In the genomic region with DNA sequence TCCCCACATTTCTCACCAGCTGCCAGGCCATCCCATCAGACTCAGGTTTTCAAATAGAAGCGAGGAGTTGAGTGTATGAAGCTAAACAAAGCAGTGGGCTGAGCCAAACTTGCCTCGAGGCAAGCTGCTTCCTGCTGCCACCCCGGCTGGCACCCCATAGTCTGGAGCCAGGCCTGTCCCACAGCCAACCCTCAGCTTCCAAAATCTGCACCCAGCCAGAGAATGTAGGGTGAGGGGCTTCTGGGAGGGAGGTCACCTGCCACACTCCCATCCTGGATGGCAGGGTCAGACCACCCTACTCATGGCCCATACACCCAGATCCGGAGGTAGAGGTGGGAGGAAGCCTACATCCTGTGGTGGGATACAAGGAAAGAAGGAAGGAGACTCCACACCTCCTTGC, we compare ENCODE assay signal across 25 cellular contexts. TPM values are rescaled to one million over a fixed set of nuclear protein-coding genes. Genes with fewer than 3 reads are reported as not detected.
"Had no signal": no experiment of that assay in that cellular context is flagged by ENCODE, and none has a peak within 500 bp of the region (broad histone marks: within the 10 kb centered on the region; RNA-seq: fewer than 3 reads in every experiment).

No MANE protein-coding gene starts in this region.

- H3K9me3 Mint-ChIP-seq: activated CD8-positive, alpha-beta T cell treated with anti-CD3 and anti-CD28 coated beads for 36 hours; activated T-cell treated with anti-CD3 and anti-CD28 coated beads, Interleukin-2, amount 50 U/mL, for 4 hours; activated T-helper 2 cell treated with anti-CD3 and anti-CD28 coated beads, Interferon-gamma antibody, Interleukin-2, Interleukin-4, amounts not matched to agents 10 μg/mL and 5 μg/mL and 100 μg/mL, durations not matched to agents 14 hours and 24 hours and 36 hours; effector memory CD8-positive, alpha-beta T cell; natural killer cell treated with Interleukin-12 subunit alpha and Interleukin-12 subunit beta and Interleukin-15 and Interleukin-18, amount 100 ng/mL, for 72 hours; type B pancreatic cell had no signal

- DNase-seq: activated CD4-positive, alpha-beta T cell treated with anti-CD3 and anti-CD28 coated beads for 1 hour; activated CD4-positive, alpha-beta T cell treated with anti-CD3 and anti-CD28 coated beads, Interleukin-2, amount 50 U/mL, for 1 hour; activated CD8-positive, alpha-beta T cell treated with anti-CD3 and anti-CD28 coated beads for 36 hours; activated naive CD4-positive, alpha-beta T cell treated with Interleukin-2 at 50 U/mL for 16 hours; activated T-cell treated with anti-CD3 and anti-CD28 coated beads, Interleukin-2, amount 50 U/mL, for 4 hours; anterior cingulate cortex; cortex of kidney; effector memory CD8-positive, alpha-beta T cell; erythroblast; gastrocnemius medialis; glutamatergic neuron; lower lobe of right lung; mesendoderm; mucosa of descending colon; posterior cingulate gyrus; right cardiac atrium; stimulated activated CD4-positive, alpha-beta T cell treated with anti-CD3 and anti-CD28 coated beads, Interleukin-2, amount 100 ng/mL, for 48 hours; stimulated activated naive CD8-positive, alpha-beta T cell treated with anti-CD3 and anti-CD28 coated beads, Interleukin-15, Interleukin-2, amounts not matched to agents 100 U/mL and 50 U/mL, for 24 hours; T-helper 2 cell had no signal

- H3K4me3 Mint-ChIP-seq: activated CD8-positive, alpha-beta T cell treated with anti-CD3 and anti-CD28 coated beads for 36 hours; activated naive CD8-positive, alpha-beta T cell; activated T-cell treated with anti-CD3 and anti-CD28 coated beads, Interleukin-2, amount 50 U/mL, for 4 hours; effector memory CD8-positive, alpha-beta T cell; natural killer cell treated with Interleukin-12 subunit alpha and Interleukin-12 subunit beta and Interleukin-15 and Interleukin-18, amount 100 ng/mL, for 72 hours; type B pancreatic cell had no signal

- H3K27ac Mint-ChIP-seq: activated CD8-positive, alpha-beta T cell treated with anti-CD3 and anti-CD28 coated beads for 36 hours; activated naive CD8-positive, alpha-beta T cell; activated T-helper 2 cell treated with anti-CD3 and anti-CD28 coated beads, Interferon-gamma antibody, Interleukin-2, Interleukin-4, amounts not matched to agents 10 μg/mL and 5 μg/mL and 100 μg/mL, durations not matched to agents 14 hours and 24 hours and 36 hours; effector memory CD8-positive, alpha-beta T cell; type B pancreatic cell had no signal

- H3K36me3 Mint-ChIP-seq: activated naive CD8-positive, alpha-beta T cell; natural killer cell treated with Interleukin-12 subunit alpha and Interleukin-12 subunit beta and Interleukin-15 and Interleukin-18, amount 100 ng/mL, for 72 hours; type B pancreatic cell had no signal

- ATAC-seq: activated CD8-positive, alpha-beta T cell treated with anti-CD3 and anti-CD28 coated beads for 36 hours; activated T-cell treated with anti-CD3 and anti-CD28 coated beads, Interleukin-2, amount 50 U/mL, for 4 hours; body of pancreas; effector memory CD8-positive, alpha-beta T cell; gastrocnemius medialis; left lung; lower lobe of right lung; mucosa of descending colon; right cardiac atrium; stimulated activated naive CD8-positive, alpha-beta T cell treated with anti-CD3 and anti-CD28 coated beads, Interleukin-15, Interleukin-2, amounts not matched to agents 100 U/mL and 50 U/mL, for 24 hours had no signal

RNA-seq across cellular contexts. Expression of gene IGFBPL1, which starts 54.0 kb away (rescaled TPM):
- total RNA-seq: activated CD8-positive, alpha-beta T cell treated with anti-CD3 and anti-CD28 coated beads for 36 hours; gastrocnemius medialis; natural killer cell treated with Interleukin-12 subunit alpha and Interleukin-12 subunit beta and Interleukin-15 and Interleukin-18, amount 100 ng/mL, for 72 hours had no signal
